Comparison of ENCODE assay signal across 16 cellular contexts in the genomic region with DNA sequence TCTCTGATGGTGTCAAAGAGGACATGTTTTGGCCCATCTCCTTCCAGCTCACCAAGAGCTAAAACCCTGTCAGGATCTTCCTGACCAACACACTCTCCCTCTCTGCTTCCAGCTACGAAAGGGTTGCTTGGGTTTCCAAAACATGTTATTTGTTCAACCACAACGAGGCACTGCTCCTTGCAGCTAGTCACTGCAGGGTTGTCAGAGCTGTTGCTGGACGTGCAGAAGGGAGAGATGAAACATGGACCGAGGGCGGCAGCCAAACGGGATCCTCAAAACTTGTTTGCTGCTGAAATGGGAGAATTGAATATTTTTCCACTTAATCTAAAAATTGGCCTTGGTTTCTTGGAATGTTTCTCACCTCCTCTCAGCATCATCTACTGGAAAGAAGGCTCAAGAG. TPM values are rescaled to one million over a fixed set of nuclear protein-coding genes. Genes with fewer than 3 reads are reported as not detected.
DNase-seq lines count a peak whose midpoint lies in the region; ATAC-seq lines count a peak whose summit lies in the region.
"Had no signal": no experiment of that assay in that cellular context is flagged by ENCODE, and none has a peak within 500 bp of the region (broad histone marks: within the 10 kb centered on the region; RNA-seq: fewer than 3 reads in every experiment).

No MANE protein-coding gene starts in this region.

- no peaks in the 10 kb centered on the region for H3K79me1 ChIP-seq in neuronal stem cell (ENCODE audit: low read depth, low read length)

- H4K8ac ChIP-seq in neuronal stem cell (ENCODE audit: low read depth, low read length) = no peak overlapping the region

- H3K9ac ChIP-seq in neuronal stem cell (ENCODE audit: low read depth, low read length, poor library complexity) = no peak overlapping the region
- H3K9ac ChIP-seq: KMS-11 had no signal

- H3K27ac Mint-ChIP-seq in T-helper 17 cell = no peak overlapping the region
- H3K27ac Mint-ChIP-seq: B cell; CD4-positive, alpha-beta memory T cell; HFFc6 had no signal

- H3K4me1 ChIP-seq in neuronal stem cell (ENCODE audit: control insufficient read depth in 2 of 2, insufficient read depth in 1 of 2, low read depth in 1 of 2, low read length in 2 of 2) = peaks cover 14 to 15% of the 10 kb centered on the region in 2 donors

- no peak overlapping the region for H3K4me3 ChIP-seq in neuronal stem cell (ENCODE audit: low read length in 2 of 2)

- no peak for ATAC-seq in activated CD4-positive, CD25-positive, alpha-beta regulatory T cell treated with anti-CD3 and anti-CD28 coated beads, Interleukin-2, amount 50 U/mL, for 24 hours
- ATAC-seq in T-helper 17 cell (no peak), HG03045 (IDR thresholded peaks at IDR 0.05; ENCODE audit: unreplicated experiment) (no peak)

- no peak overlapping the region for H2AFZ ChIP-seq in neuronal stem cell (ENCODE audit: low read length)

- H3K27me3 ChIP-seq in neuronal stem cell (ENCODE audit: control insufficient read depth in 3 of 3, insufficient read depth in 3 of 3, low read depth in 1 of 3, low read length in 3 of 3) = no peaks in the 10 kb centered on the region

- no CpG with 5 or more reads among the region's 6 CpGs for WGBS in neuronal stem cell (ENCODE audit: extremely low coverage in 2 of 2, insufficient read length in 2 of 2, insufficient replicate concordance in 1 of 2), 2 donors

- no peak overlapping the region for H2BK12ac ChIP-seq in neuronal stem cell (ENCODE audit: low read length)

- H3K27ac ChIP-seq in cingulate gyrus (ENCODE audit: low read depth, low read length) (peak overlapping the region; percentile 61), neuronal stem cell (replicated peaks; ENCODE audit: low read length) (peak overlapping the region; percentile 14)
- H3K27ac ChIP-seq: KMS-11 had no signal

- no peak overlapping the region for H2AK5ac ChIP-seq in neuronal stem cell (ENCODE audit: low read depth, low read length)

- no peak overlapping the region for H2BK15ac ChIP-seq in neuronal stem cell (ENCODE audit: low read length)

- no peak overlapping the region for H3K4me2 ChIP-seq in neuronal stem cell (ENCODE audit: insufficient read depth, low read length, poor library complexity, severe bottlenecking)
- H3K4me2 ChIP-seq: KMS-11 had no signal

- in situ Hi-C loops in ACHN (cut with HindIII; ENCODE audit: low pct_ligation_motif_present, low pct_unique_long_range_greater_than_20kb, low sequenced_read_pairs) = no loop called here

- H2BK120ac ChIP-seq in neuronal stem cell (ENCODE audit: low read depth, low read length) = no peak overlapping the region

- H3K9me3 ChIP-seq in neuronal stem cell (replicated peaks in 1 of 2; ENCODE audit: control insufficient read depth in 2 of 2, insufficient read depth in 1 of 2, low read depth in 1 of 2, low read length in 2 of 2) (no peaks in the 10 kb centered on the region), T-helper 17 cell (ENCODE audit: control insufficient read depth, low read length, poor library complexity, severe bottlenecking) (no peaks in the 10 kb centered on the region)

- H3K18ac ChIP-seq in neuronal stem cell (ENCODE audit: low read length) = no peak overlapping the region

- DNase-seq in ACHN = peak; percentile 79
- DNase-seq in NCI-H446 treated with DMSO at 0.1 percent for 48 hours (lab: John Stamatoyannopoulos, UW) = peak; percentile 68
- DNase-seq in neuronal stem cell (ENCODE audit: low spot score) = no peak
- no peak for DNase-seq in CD1c-positive myeloid dendritic cell (ENCODE audit: extremely low spot score)
- DNase-seq in T-helper 17 cell = no peak
- DNase-seq: CD4-positive, alpha-beta memory T cell; DND-41; HFFc6; NCI-H1105; NCI-H187; SIG-M5 had no signal

- H3K4ac ChIP-seq in neuronal stem cell (ENCODE audit: low read length) = no peak overlapping the region

- no peak overlapping the region for H3K23ac ChIP-seq in neuronal stem cell (ENCODE audit: low read depth, low read length, poor library complexity)

- H3K36me3 ChIP-seq in neuronal stem cell (replicated peaks in 1 of 2; ENCODE audit: control insufficient read depth in 2 of 2, insufficient read depth in 2 of 2, low read length in 2 of 2) = no peaks in the 10 kb centered on the region

- H3K27me3 Mint-ChIP-seq in T-helper 17 cell = no peaks in the 10 kb centered on the region
- H3K27me3 Mint-ChIP-seq: B cell; CD4-positive, alpha-beta memory T cell had no signal

- H4K91ac ChIP-seq in neuronal stem cell (ENCODE audit: low read depth, low read length, poor library complexity) = no peak overlapping the region

- H3K4me1 Mint-ChIP-seq in T-helper 17 cell = no peaks in the 10 kb centered on the region
- H3K4me1 Mint-ChIP-seq: CD4-positive, alpha-beta memory T cell had no signal

- H2BK5ac ChIP-seq in neuronal stem cell (ENCODE audit: low read length) = no peak overlapping the region

- H3K14ac ChIP-seq in neuronal stem cell (ENCODE audit: low read length) = no peak overlapping the region

- H3K36me3 Mint-ChIP-seq in T-helper 17 cell (ENCODE audit: low read depth) = no peaks in the 10 kb centered on the region
- H3K36me3 Mint-ChIP-seq: CD4-positive, alpha-beta memory T cell had no signal

- no peak overlapping the region for H3K4me3 Mint-ChIP-seq in T-helper 17 cell
- H3K4me3 Mint-ChIP-seq: B cell; CD4-positive, alpha-beta memory T cell; HFFc6 had no signal

RNA-seq across cellular contexts. Expression of gene ZBTB18, which starts 12.4 kb away (rescaled TPM):
- 29.1 TPM for polyA plus RNA-seq in neuronal stem cell (2013, experiment 1 of 2)
- 30.0 TPM for polyA plus RNA-seq in neuronal stem cell (2013, experiment 2 of 2)
- 10 to 100 TPM; 26.3 to 29.1 TPM for total RNA-seq in T-helper 17 cell

Comparison
In these comparisons a context has a peak if more than half of its experiments do, and no peak if none do; other contexts are left out.
1. DNase-seq: peak in ACHN (single experiment) and NCI-H446 treated with DMSO at 0.1 percent for 48 hours (single experiment); none in neuronal stem cell (single experiment), CD1c-positive myeloid dendritic cell (single experiment) and T-helper 17 cell (0 of 3).